In genomic region chr11:133659542-133660201, GRCh38 we compare ENCODE assay signal across 17 cellular contexts.
A peak's percentile ranks its signal among the peaks of the same experiment; 100 is the strongest.
DNase-seq lines count a peak whose midpoint lies in the region; ATAC-seq and TF ChIP-seq lines count a peak whose summit lies in the region.
"Had no signal": no experiment of that assay in that cellular context is flagged by ENCODE, and none has a peak within 500 bp of the region (broad histone marks: within the 10 kb centered on the region; RNA-seq: fewer than 3 reads in every experiment).

No MANE protein-coding gene starts in this region.

- POLR2A ChIA-PET in activated CD8-positive, alpha-beta T cell treated with anti-CD3 and anti-CD28 coated beads for 36 hours (lab: Charles Lee), result no interaction called here

- no peaks in the 10 kb centered on the region for H3K36me3 ChIP-seq in BLaER1 treated with 17β-estradiol and CSF1 and Interleukin-3, amounts not matched to agents 10 nM and 100 nM
- H3K36me3 ChIP-seq: adrenal gland, pancreas, SJCRH30, uterus had no signal

- no peak overlapping the region for H3K27ac ChIP-seq in BLaER1 treated with 17β-estradiol and CSF1 and Interleukin-3, amounts not matched to agents 10 nM and 100 nM
- no peak overlapping the region for H3K27ac ChIP-seq in coronary artery
- H3K27ac ChIP-seq: adrenal gland, pancreas, SJCRH30, uterus, VCaP had no signal

- intact Hi-C loops in activated CD8-positive, alpha-beta T cell treated with anti-CD3 and anti-CD28 coated beads for 36 hours (cut with micrococcal nuclease), result no loop called here

- H3K9me3 Mint-ChIP-seq in activated CD8-positive, alpha-beta T cell treated with anti-CD3 and anti-CD28 coated beads for 36 hours, result no peaks in the 10 kb centered on the region

- TF ChIP-seq CTCF in coronary artery (IDR thresholded peaks at IDR 0.05), result no peak
- TF ChIP-seq CTCF in activated CD8-positive, alpha-beta T cell treated with anti-CD3 and anti-CD28 coated beads for 36 hours (IDR thresholded peaks at IDR 0.05), result no peak

- no peaks in the 10 kb centered on the region for H3K4me1 Mint-ChIP-seq in activated CD8-positive, alpha-beta T cell treated with anti-CD3 and anti-CD28 coated beads for 36 hours (ENCODE audit: low read depth)

- no peak overlapping the region for H3K9ac ChIP-seq in BLaER1 treated with 17β-estradiol and CSF1 and Interleukin-3, amounts not matched to agents 10 nM and 100 nM

- H3K27ac Mint-ChIP-seq in activated CD8-positive, alpha-beta T cell treated with anti-CD3 and anti-CD28 coated beads for 36 hours, result no peak overlapping the region

- H3K4me2 ChIP-seq in BLaER1 treated with 17β-estradiol and CSF1 and Interleukin-3, amounts not matched to agents 10 nM and 100 nM, result peak overlapping the region in 8 of 11 experiments; percentile 2 to 49 (median 23); a peak in 9 of 22 replicates

- H3K36me3 Mint-ChIP-seq in activated CD8-positive, alpha-beta T cell treated with anti-CD3 and anti-CD28 coated beads for 36 hours (ENCODE audit: low read depth), result no peaks in the 10 kb centered on the region

- H3K4me1 ChIP-seq in BLaER1 treated with 17β-estradiol and CSF1 and Interleukin-3, amounts not matched to agents 10 nM and 100 nM, result peaks cover 9 to 50% (median 41%) of the 10 kb centered on the region in 10 experiments; a peak in 19 of 20 replicates
- H3K4me1 ChIP-seq: adrenal gland, pancreas, SJCRH30, uterus had no signal

- H3K4me3 ChIP-seq in BLaER1 treated with 17β-estradiol and CSF1 and Interleukin-3, amounts not matched to agents 10 nM and 100 nM, result no peak overlapping the region
- H3K4me3 ChIP-seq in coronary artery, result no peak overlapping the region
- H3K4me3 ChIP-seq: adrenal gland, pancreas, SJCRH30, uterus had no signal

- no peak overlapping the region for H3K4me3 Mint-ChIP-seq in activated CD8-positive, alpha-beta T cell treated with anti-CD3 and anti-CD28 coated beads for 36 hours

- H3K9me3 ChIP-seq in BLaER1 treated with 17β-estradiol and CSF1 and Interleukin-3, amounts not matched to agents 10 nM and 100 nM (replicated peaks in 1 of 11), result peaks cover 7 to 19% (median 13%) of the 10 kb centered on the region in 11 experiments; a peak in 16 of 22 replicates
- H3K9me3 ChIP-seq: adrenal gland, pancreas, SJCRH30, uterus had no signal

- H4K20me1 ChIP-seq in BLaER1 treated with 17β-estradiol and CSF1 and Interleukin-3, amounts not matched to agents 10 nM and 100 nM, result no peaks in the 10 kb centered on the region

- peak; percentile 87 for ATAC-seq in GM19035 (IDR thresholded peaks at IDR 0.05; ENCODE audit: unreplicated experiment)
- ATAC-seq in HG03095 (IDR thresholded peaks at IDR 0.05; ENCODE audit: unreplicated experiment), result peak; percentile 81
- no peak for ATAC-seq in GM19397 (IDR thresholded peaks at IDR 0.05; ENCODE audit: unreplicated experiment)
- ATAC-seq in activated CD8-positive, alpha-beta T cell treated with anti-CD3 and anti-CD28 coated beads for 36 hours, result no peak
- ATAC-seq: pancreas had no signal

- no peaks in the 10 kb centered on the region for H3K27me3 ChIP-seq in BLaER1 treated with 17β-estradiol and CSF1 and Interleukin-3, amounts not matched to agents 10 nM and 100 nM
- H3K27me3 ChIP-seq: SJCRH30, uterus had no signal

- H3K27me3 Mint-ChIP-seq in activated CD8-positive, alpha-beta T cell treated with anti-CD3 and anti-CD28 coated beads for 36 hours, result no peaks in the 10 kb centered on the region

- CTCF ChIA-PET in activated CD8-positive, alpha-beta T cell treated with anti-CD3 and anti-CD28 coated beads for 36 hours (lab: Charles Lee), result no interaction called here

- DNase-seq in NCI-H82 treated with DMSO at 0.1 percent for 48 hours (lab: John Stamatoyannopoulos, UW; ENCODE audit: unreplicated experiment), result peak; percentile 40
- no peak for DNase-seq in activated naive CD4-positive, alpha-beta T cell treated with Interleukin-2 at 50 U/mL for 16 hours
- DNase-seq in coronary artery (ENCODE audit: low spot score), result no peak
- DNase-seq in activated CD8-positive, alpha-beta T cell treated with anti-CD3 and anti-CD28 coated beads for 36 hours, result no peak
- DNase-seq: adrenal gland, cortex of kidney, IMR-90, NCI-H1105 treated with DMSO at 0.1 percent for 48 hours, NCI-H524, pancreas, SJCRH30, uterus had no signal

Comparison
In these comparisons a context has a peak if more than half of its experiments do, and no peak if none do; other contexts are left out.
1. ATAC-seq: peak in GM19035 (single experiment) and HG03095 (single experiment); none in GM19397 (single experiment) and activated CD8-positive, alpha-beta T cell treated with anti-CD3 and anti-CD28 coated beads for 36 hours (single experiment).